ENCODE assay signal across 23 cellular contexts in genomic region chr19:51469162-51469561, GRCh38. TPM values are rescaled to one million over a fixed set of nuclear protein-coding genes. Genes with fewer than 3 reads are reported as not detected.
DNase-seq lines count a peak whose midpoint lies in the region; ATAC-seq, FAIRE-seq and TF ChIP-seq lines count a peak whose summit lies in the region.
"Had no signal": no experiment of that assay in that cellular context is flagged by ENCODE, and none has a peak within 500 bp of the region (broad histone marks: within the 10 kb centered on the region; RNA-seq: fewer than 3 reads in every experiment).

No MANE protein-coding gene starts in this region.

- peak overlapping the region; percentile 78 to 93 for H3K9ac ChIP-seq in K562 (ENCODE audit: insufficient read depth in 1 of 2, low read depth in 2 of 2, low read length in 2 of 2)

- TF ChIP-seq POLR2A in K562 (conservative IDR thresholded peaks at IDR 0.05) = no peak; the same call in 1 of the 2 replicates

- no peaks in the 10 kb centered on the region for H3K27me3 Mint-ChIP-seq in T-helper 2 cell treated with Interferon-gamma antibody and Interleukin-4, amounts not matched to agents 5 μg/mL and 100 μg/mL, for 36 hours (ENCODE audit: low read depth)

- H3K36me3 Mint-ChIP-seq in T-helper 2 cell treated with Interferon-gamma antibody and Interleukin-4, amounts not matched to agents 5 μg/mL and 100 μg/mL, for 36 hours (ENCODE audit: low read depth) = no peaks in the 10 kb centered on the region

- H3K36me3 ChIP-seq in K562 (ENCODE audit: control insufficient read depth, insufficient read depth, low read length) = peaks cover 13% of the 10 kb centered on the region; the same call in 2 of the 3 replicates

- peak overlapping the region; percentile 36 for H2AFZ ChIP-seq in K562 (ENCODE audit: low read depth, low read length)

- peak overlapping the region; percentile 92 for H3K4me2 ChIP-seq in K562 (ENCODE audit: insufficient read depth, low read length)

- no peaks in the 10 kb centered on the region for H3K9me1 ChIP-seq in K562 (ENCODE audit: control insufficient read depth, insufficient read depth, low read length)

- no peaks in the 10 kb centered on the region for H4K20me1 ChIP-seq in K562 (replicated peaks; ENCODE audit: control insufficient read depth, insufficient read depth, low read length)

- CTCF ChIA-PET in K562 (lab: Yijun Ruan, JAX; ENCODE audit: low intra/inter-chr PET ratio) = no interaction called here

- DNase-seq in T-helper 2 cell treated with Interferon-gamma antibody and Interleukin-4, amounts not matched to agents 5 μg/mL and 100 μg/mL, for 36 hours (ENCODE audit: low spot score) = no peak
- DNase-seq in T-helper 2 cell (no peak), GF-D8 (lab: John Stamatoyannopoulos, UW) (peak; percentile 61), K562 (ENCODE audit: extremely low read depth in 1 of 4, low spot score in 3 of 4) (peak in 3 of 4 experiments; percentile 16 to 59 (median 40)), middle frontal gyrus (ENCODE audit: extremely low spot score, low spot score) (no peak), SHP77 treated with DMSO at 0.1 percent for 48 hours (lab: John Stamatoyannopoulos, UW) (no peak)
- DNase-seq in stimulated activated CD8-positive, alpha-beta memory T cell treated with anti-CD3 and anti-CD28 coated beads, Interleukin-4, amount 100 ng/mL, for 48 hours = peak; percentile 20
- DNase-seq: AML-193, COR-L47, DMS 273 treated with DMSO at 0.1 percent for 48 hours, MV-4-11, NCI-H1417, NCI-H187 treated with DMSO at 0.1 percent for 48 hours, NCI-H2227 treated with DMSO at 0.1 percent for 48 hours, NCI-H510A treated with DMSO at 0.1 percent for 48 hours, NCI-H774, OCI-M1, SIG-M5 had no signal

- H3K27ac ChIP-seq in K562 (ENCODE audit: extremely low read depth, low read depth, low read length) = peak overlapping the region; percentile 84
- H3K27ac ChIP-seq: 22Rv1 had no signal

- intact Hi-C loops in K562 (cut with micrococcal nuclease) = loop anchor here (2.0 kb wide), 1 partner anchor 78 kb away; no protein-coding TSS in a partner anchor

- peak; percentile 46 for ATAC-seq in K562
- no peak for ATAC-seq in HG03045 (IDR thresholded peaks at IDR 0.05; ENCODE audit: unreplicated experiment)

- peak overlapping the region; percentile 60 for H3K4me3 Mint-ChIP-seq in T-helper 2 cell treated with Interferon-gamma antibody and Interleukin-4, amounts not matched to agents 5 μg/mL and 100 μg/mL, for 36 hours

- no peaks in the 10 kb centered on the region for H3K9me3 Mint-ChIP-seq in T-helper 2 cell treated with Interferon-gamma antibody and Interleukin-4, amounts not matched to agents 5 μg/mL and 100 μg/mL, for 36 hours

- H3K79me2 ChIP-seq in K562 (ENCODE audit: control insufficient read depth, insufficient read depth, low read length) = peaks cover 80% of the 10 kb centered on the region

- H3K9me3 ChIP-seq in K562 (replicated peaks; ENCODE audit: control insufficient read depth, insufficient read depth, low read depth, low read length) = no peaks in the 10 kb centered on the region

- in situ Hi-C loops in K562 (cut with MboI) = no loop called here

- peaks cover 17 to 31% of the 10 kb centered on the region in 2 experiments for H3K4me1 ChIP-seq in K562 (replicated peaks in 1 of 2; ENCODE audit: control insufficient read depth in 2 of 2, insufficient read depth in 2 of 2, low read length in 2 of 2)

- peak overlapping the region; percentile 59 for H3K4me3 ChIP-seq in K562

- no peaks in the 10 kb centered on the region for H3K27me3 ChIP-seq in K562 (ENCODE audit: control insufficient read depth in 2 of 2, insufficient read depth in 2 of 2, low read length in 2 of 2)

- peaks cover 51% of the 10 kb centered on the region for H3K4me1 Mint-ChIP-seq in T-helper 2 cell treated with Interferon-gamma antibody and Interleukin-4, amounts not matched to agents 5 μg/mL and 100 μg/mL, for 36 hours (ENCODE audit: low read depth)

- peak overlapping the region; percentile 12 for H3K27ac Mint-ChIP-seq in T-helper 2 cell treated with Interferon-gamma antibody and Interleukin-4, amounts not matched to agents 5 μg/mL and 100 μg/mL, for 36 hours

- TF ChIP-seq EP300 in K562 (IDR thresholded peaks at IDR 0.05; ENCODE audit: low read length) = no peak

- no peak for TF ChIP-seq CTCF in K562 (IDR thresholded peaks at IDR 0.05 in 2 of 3, conservative IDR thresholded peaks at IDR 0.05 in 1 of 3; ENCODE audit: insufficient read depth in 2 of 3, low read depth in 1 of 3, low read length in 3 of 3)

- POLR2A ChIA-PET in K562 (lab: Yijun Ruan, JAX) = interaction anchor here (0.5 to 1.7 kb wide), 6 partner anchors 11 to 221 kb away, joined by 3 to 5 read pairs (median 3); no protein-coding TSS in a partner anchor

- FAIRE-seq in K562 (lab: Jason Lieb, UNC) = peak; percentile 71
- FAIRE-seq: G401.6, H1 had no signal

- no TSS peak for BruUV-seq in K562 (replicated peaks; lab: Mats Ljungman, UMichigan)

- no peak for TF ChIP-seq RAD21 in K562 (CRISPR knock-in tag; conservative IDR thresholded peaks at IDR 0.05 in 1 of 2, IDR thresholded peaks at IDR 0.05 in 1 of 2)

- WGBS in K562 (ENCODE audit: insufficient coverage, low coverage, missing lambda C conversion rate) = 3% methylated on average over 4 of the region's 4 CpGs

RNA-seq across cellular contexts. Expression of gene CEACAM18, which starts 9.2 kb away (rescaled TPM):
- 0.67 and 0.93 TPM in 2 replicates for total RNA-seq in K562 (2011; cell fraction: chromatin; rRNA removed; ENCODE audit: low replicate concordance)
- total RNA-seq in K562 (2011; cell fraction: nucleolus; rRNA removed) = 0.17 and 0.66 TPM in 2 replicates
- total RNA-seq in K562 (2011; cell fraction: nucleoplasm; rRNA removed) = 1.0 and 1.4 TPM in 2 replicates
- total RNA-seq in K562 (2014; rRNA removed) (0.09 and 0.16 TPM in 2 replicates), K562 (2014; rRNA removed; fragmentation: Illumina TruSeq; extraction: Trizol) (0.22 TPM in 1 of 2 replicates, not detected in the other), K562 (2015; rRNA removed; fragmentation: Illumina TruSeq; extraction: Trizol) (0.18 and 0.23 TPM in 2 replicates), K562 (2021) (0.16 and 0.24 TPM in 2 replicates)
- polyA plus RNA-seq in K562 (2011; rRNA removed) (0.07 and 0.11 TPM in 2 replicates), K562 (2014; fragmentation: Illumina TruSeq; extraction: Trizol) (not detected in 2 replicates), K562 (2014; fragmentation: Nextera tagmentation; extraction: Ambion mirVana) (under 1 TPM in 1 of 2 experiments, not detected in 1; 0.08 TPM), K562 (2014; rRNA removed) (not detected in 2 replicates)
- 0.07 TPM in 1 of 2 replicates, not detected in the other for polyA plus RNA-seq in K562 (2011; cell fraction: cytosol; rRNA removed)
- 0.11 and 0.13 TPM in 2 replicates for polyA plus RNA-seq in K562 (2011; cell fraction: nucleus; rRNA removed)
- polyA plus RNA-seq in K562 (2012) = 0.06 and 0.13 TPM in 2 replicates
- polyA minus RNA-seq in K562 (2011; rRNA and poly(A)+ RNA removed) = 0.60 TPM in 1 of 2 replicates, not detected in the other
- polyA minus RNA-seq in K562 (2011; cell fraction: cytosol; rRNA and poly(A)+ RNA removed) = not detected in 2 replicates
- 0.56 TPM in 1 of 2 replicates, not detected in the other for polyA minus RNA-seq in K562 (2011; cell fraction: nucleus; rRNA and poly(A)+ RNA removed)
- total RNA-seq: H1, RPMI7951 had no signal
- polyA plus RNA-seq: H1 had no signal

RNA-seq across cellular contexts. Expression of gene SIGLEC8, which starts 10.9 kb away (rescaled TPM):
- 0.65 and 2.4 TPM in 2 replicates for total RNA-seq in K562 (2011; cell fraction: chromatin; rRNA removed; ENCODE audit: low replicate concordance)
- 0.50 and 0.79 TPM in 2 replicates for total RNA-seq in K562 (2011; cell fraction: nucleolus; rRNA removed)
- 0.53 and 0.95 TPM in 2 replicates for total RNA-seq in K562 (2011; cell fraction: nucleoplasm; rRNA removed)
- 0.45 and 0.59 TPM in 2 replicates for total RNA-seq in K562 (2014; rRNA removed)
- 0.22 and 0.29 TPM in 2 replicates for total RNA-seq in K562 (2014; rRNA removed; fragmentation: Illumina TruSeq; extraction: Trizol)
- 0.45 and 0.65 TPM in 2 replicates for total RNA-seq in K562 (2015; rRNA removed; fragmentation: Illumina TruSeq; extraction: Trizol)
- 0.44 and 0.49 TPM in 2 replicates for total RNA-seq in K562 (2021)
- 0.61 and 0.76 TPM in 2 replicates for polyA plus RNA-seq in K562 (2011; rRNA removed)
- polyA plus RNA-seq in K562 (2011; cell fraction: cytosol; rRNA removed) = 0.74 and 1.2 TPM in 2 replicates
- 1.3 and 1.8 TPM in 2 replicates for polyA plus RNA-seq in K562 (2011; cell fraction: nucleus; rRNA removed)
- 0.91 and 2.7 TPM in 2 replicates for polyA plus RNA-seq in K562 (2012)
- 0.39 and 0.44 TPM in 2 replicates for polyA plus RNA-seq in K562 (2014; fragmentation: Illumina TruSeq; extraction: Trizol)
- under 1 TPM; 0.04 to 0.07 TPM for polyA plus RNA-seq in K562 (2014; fragmentation: Nextera tagmentation; extraction: Ambion mirVana)
- 0.19 and 0.25 TPM in 2 replicates for polyA plus RNA-seq in K562 (2014; rRNA removed)
- polyA minus RNA-seq in K562 (2011; rRNA and poly(A)+ RNA removed) = 0.25 and 0.48 TPM in 2 replicates
- 1.5 TPM in 1 of 2 replicates, not detected in the other for polyA minus RNA-seq in K562 (2011; cell fraction: cytosol; rRNA and poly(A)+ RNA removed)
- 0.54 TPM in 1 of 2 replicates, not detected in the other for polyA minus RNA-seq in K562 (2011; cell fraction: nucleus; rRNA and poly(A)+ RNA removed)
- total RNA-seq: H1, RPMI7951 had no signal
- polyA plus RNA-seq: H1 had no signal

RNA-seq across cellular contexts. Expression of gene SIGLEC12, which starts 32.4 kb away (rescaled TPM):
- total RNA-seq in K562 (2011; cell fraction: chromatin; rRNA removed; ENCODE audit: low replicate concordance) = 1.7 and 3.3 TPM in 2 replicates
- total RNA-seq in K562 (2011; cell fraction: nucleolus; rRNA removed) = 3.0 TPM in 2 replicates
- total RNA-seq in K562 (2011; cell fraction: nucleoplasm; rRNA removed) = 2.5 and 2.7 TPM in 2 replicates
- total RNA-seq in K562 (2014; rRNA removed) (0.45 and 0.69 TPM in 2 replicates), K562 (2014; rRNA removed; fragmentation: Illumina TruSeq; extraction: Trizol) (0.26 and 0.33 TPM in 2 replicates), K562 (2015; rRNA removed; fragmentation: Illumina TruSeq; extraction: Trizol) (0.83 and 0.90 TPM in 2 replicates), K562 (2021) (0.69 and 0.83 TPM in 2 replicates)
- polyA plus RNA-seq in K562 (2011; rRNA removed) (1.3 and 3.1 TPM in 2 replicates), K562 (2014; fragmentation: Illumina TruSeq; extraction: Trizol) (0.61 and 1.3 TPM in 2 replicates), K562 (2014; fragmentation: Nextera tagmentation; extraction: Ambion mirVana) (under 1 TPM; 0.08 to 0.10 TPM), K562 (2014; rRNA removed) (0.54 and 0.85 TPM in 2 replicates)
- polyA plus RNA-seq in K562 (2011; cell fraction: cytosol; rRNA removed) = 1.9 and 2.3 TPM in 2 replicates
- 7.8 and 9.4 TPM in 2 replicates for polyA plus RNA-seq in K562 (2011; cell fraction: nucleus; rRNA removed)
- polyA plus RNA-seq in K562 (2012) = 0.90 and 2.6 TPM in 2 replicates
- polyA minus RNA-seq in K562 (2011; rRNA and poly(A)+ RNA removed) = 2.0 and 2.7 TPM in 2 replicates
- polyA minus RNA-seq in K562 (2011; cell fraction: cytosol; rRNA and poly(A)+ RNA removed) = 1.5 TPM in 1 of 2 replicates, not detected in the other
- polyA minus RNA-seq in K562 (2011; cell fraction: nucleus; rRNA and poly(A)+ RNA removed) = 2.7 and 6.8 TPM in 2 replicates
- total RNA-seq: H1, RPMI7951 had no signal
- polyA plus RNA-seq: H1 had no signal

RNA-seq across cellular contexts. Expression of gene SIGLEC10, which starts 51.7 kb away (rescaled TPM):
- total RNA-seq in K562 (2011; cell fraction: chromatin; rRNA removed; ENCODE audit: low replicate concordance) = 0.35 TPM in 1 of 2 replicates, not detected in the other
- total RNA-seq in K562 (2011; cell fraction: nucleolus; rRNA removed) = 0.17 TPM in 1 of 2 replicates, not detected in the other
- not detected in 2 replicates for total RNA-seq in K562 (2011; cell fraction: nucleoplasm; rRNA removed)
- total RNA-seq in K562 (2014; rRNA removed) (0.57 and 1.1 TPM in 2 replicates), K562 (2014; rRNA removed; fragmentation: Illumina TruSeq; extraction: Trizol) (0.26 and 0.33 TPM in 2 replicates), K562 (2015; rRNA removed; fragmentation: Illumina TruSeq; extraction: Trizol) (1.8 and 2.2 TPM in 2 replicates), K562 (2021) (0.58 and 0.95 TPM in 2 replicates)
- polyA plus RNA-seq in K562 (2011; rRNA removed) (0.39 and 1.2 TPM in 2 replicates), K562 (2014; fragmentation: Illumina TruSeq; extraction: Trizol) (0.78 and 0.82 TPM in 2 replicates), K562 (2014; fragmentation: Nextera tagmentation; extraction: Ambion mirVana) (under 1 TPM; 0.10 TPM), K562 (2014; rRNA removed) (0.97 and 1.3 TPM in 2 replicates)
- polyA plus RNA-seq in K562 (2011; cell fraction: cytosol; rRNA removed) = 0.66 and 1.7 TPM in 2 replicates
- polyA plus RNA-seq in K562 (2011; cell fraction: nucleus; rRNA removed) = 0.97 and 2.9 TPM in 2 replicates
- polyA plus RNA-seq in K562 (2012) = 1.9 and 2.9 TPM in 2 replicates
- 0.46 and 0.54 TPM in 2 replicates for polyA minus RNA-seq in K562 (2011; rRNA and poly(A)+ RNA removed)
- polyA minus RNA-seq in K562 (2011; cell fraction: cytosol; rRNA and poly(A)+ RNA removed) = 0.48 and 0.73 TPM in 2 replicates
- 1.9 TPM in 1 of 2 replicates, not detected in the other for polyA minus RNA-seq in K562 (2011; cell fraction: nucleus; rRNA and poly(A)+ RNA removed)
- total RNA-seq: H1, RPMI7951 had no signal

Comparison
In these comparisons a context has a peak if more than half of its experiments do, and no peak if none do; other contexts are left out.
1. DNase-seq: peak in GF-D8 (single experiment), K562 (3 of 4) and stimulated activated CD8-positive, alpha-beta memory T cell treated with anti-CD3 and anti-CD28 coated beads, Interleukin-4, amount 100 ng/mL, for 48 hours (single experiment); none in T-helper 2 cell treated with Interferon-gamma antibody and Interleukin-4, amounts not matched to agents 5 μg/mL and 100 μg/mL, for 36 hours (single experiment), T-helper 2 cell (0 of 5), middle frontal gyrus (single experiment) and SHP77 treated with DMSO at 0.1 percent for 48 hours (single experiment).